In the genomic region with DNA sequence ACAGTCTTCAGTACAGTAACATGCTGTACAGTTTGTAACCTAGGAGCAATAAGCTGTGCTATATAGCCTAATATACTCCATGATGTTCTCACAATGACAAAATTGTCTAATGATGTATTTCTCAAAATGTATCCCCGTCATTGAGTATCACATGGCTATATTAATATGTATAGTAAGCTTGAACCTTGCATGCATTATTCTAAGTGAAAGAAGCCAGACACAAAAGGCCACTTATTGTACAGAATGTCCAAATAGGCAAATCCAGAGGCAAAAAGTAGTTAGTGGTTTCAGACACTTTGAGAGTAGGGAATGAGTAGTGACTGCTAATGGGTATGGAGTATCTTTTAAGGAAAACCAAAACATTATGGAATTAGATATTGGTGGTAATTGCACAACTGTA, we compare ENCODE assay signal across 25 cellular contexts.
DNase-seq lines count a peak whose midpoint lies in the region; ATAC-seq lines count a peak whose summit lies in the region.
"Had no signal": no experiment of that assay in that cellular context is flagged by ENCODE, and none has a peak within 500 bp of the region (broad histone marks: within the 10 kb centered on the region; RNA-seq: fewer than 3 reads in every experiment).

No MANE protein-coding gene starts in this region.

- DNase-seq in SK-MEL-5 (ENCODE audit: low read depth, low spot score) (peak; percentile 93), foreskin melanocyte (peak; percentile 79), RPMI8226 (no peak)
- DNase-seq: 8988T; ACHN; AML-193; BE2C; C1 segment of cervical spinal cord; Caco-2; Calu3; CD4-positive, alpha-beta memory T cell; CD4-positive, alpha-beta T cell; CD4-positive, CD25-positive, alpha-beta regulatory T cell; CD8-positive, alpha-beta memory T cell; CD8-positive, alpha-beta T cell; COR-L47; DMS 273 treated with DMSO at 0.1 percent for 48 hours; DMS153; DMS53; DMS79; DMS79 treated with DMSO at 0.1 percent for 48 hours; DND-41; EL had no signal

- in situ Hi-C loops in SK-MEL-5 (cut with HindIII; ENCODE audit: low pct_unique_long_range_greater_than_20kb, low sequenced_read_pairs), result no loop called here

- no peak for ATAC-seq in HG02852 (IDR thresholded peaks at IDR 0.05; ENCODE audit: unreplicated experiment)
- ATAC-seq: A549; CD8-positive, alpha-beta T cell had no signal
